Comparison of ENCODE assay signal across 9 cellular contexts in genomic region chr7:142516038-142516501, GRCh38.
A peak's percentile ranks its signal among the peaks of the same experiment; 100 is the strongest.
DNase-seq lines count a peak whose midpoint lies in the region; ATAC-seq and TF ChIP-seq lines count a peak whose summit lies in the region.
"Had no signal": no experiment of that assay in that cellular context is flagged by ENCODE, and none has a peak within 500 bp of the region (broad histone marks: within the 10 kb centered on the region; RNA-seq: fewer than 3 reads in every experiment).

No MANE protein-coding gene starts in this region.

- no peaks in the 10 kb centered on the region for H3K79me2 ChIP-seq in hepatocyte

- TF ChIP-seq CTCF in adrenal gland (IDR thresholded peaks at IDR 0.05) (peak in 5 of 6 experiments; percentile 34 to 61 (median 47)), hepatocyte (IDR thresholded peaks at IDR 0.05; ENCODE audit: poor library complexity) (peak; percentile 86), spleen (IDR thresholded peaks at IDR 0.05 in 8 of 11, conservative IDR thresholded peaks at IDR 0.05 in 3 of 11) (peak; percentile 14 to 75 (median 55))

- peak; percentile 37 for DNase-seq in NCI-H1436 (lab: John Stamatoyannopoulos, UW)
- no peak for DNase-seq in NCI-H1436 treated with DMSO at 0.1 percent for 48 hours (lab: John Stamatoyannopoulos, UW)
- peak; percentile 72 for DNase-seq in NCI-H460 (ENCODE audit: extremely low read depth, low read depth)
- peak in 1 of 7 donors; percentile 7 for DNase-seq in adrenal gland
- peak; percentile 77 for DNase-seq in hepatocyte (ENCODE audit: low spot score)
- DNase-seq in spleen = no peak

- WGBS in adrenal gland, 4 donors = 23 to 32% (median 27%) methylated on average over 3 of the region's 3 CpGs
- 33% methylated on average over 3 of the region's 3 CpGs for WGBS in hepatocyte (ENCODE audit: low lambda C conversion rate, missing lambda C conversion rate)
- 12 to 21% (median 19%) methylated on average over 3 of the region's 3 CpGs for WGBS in spleen, 5 donors

- H3K27me3 ChIP-seq in adrenal gland (no peaks in the 10 kb centered on the region), hepatocyte (no peaks in the 10 kb centered on the region), spleen (replicated peaks in 1 of 7) (no peaks in the 10 kb centered on the region)
- H3K27me3 ChIP-seq: BLaER1 had no signal

- intact Hi-C loops in adrenal gland (cut with DNase I) (no loop called here), spleen (cut with DNase I; ENCODE audit: low total_unique reads) (no loop called here)

- H3K4me1 ChIP-seq in adrenal gland (replicated peaks in 1 of 2) (no peaks in the 10 kb centered on the region), hepatocyte (ENCODE audit: insufficient read depth) (no peaks in the 10 kb centered on the region), spleen (peaks cover 0 to 8% (median 3%) of the 10 kb centered on the region in 6 donors)

- no peaks in the 10 kb centered on the region for H3K36me3 ChIP-seq in adrenal gland (replicated peaks in 1 of 2)
- no peaks in the 10 kb centered on the region for H3K36me3 ChIP-seq in hepatocyte (replicated peaks; ENCODE audit: insufficient read depth, low read depth)
- no peaks in the 10 kb centered on the region for H3K36me3 ChIP-seq in spleen
- H3K36me3 ChIP-seq: BLaER1 had no signal

- no peak overlapping the region for H3K4me3 ChIP-seq in adrenal gland
- H3K4me3 ChIP-seq in hepatocyte = no peak overlapping the region
- H3K4me3 ChIP-seq in spleen = no peak overlapping the region
- H3K4me3 ChIP-seq: BLaER1 had no signal

- no peaks in the 10 kb centered on the region for H3K9me2 ChIP-seq in hepatocyte (replicated peaks; ENCODE audit: insufficient read depth)

- H3K27ac ChIP-seq in adrenal gland (no peak overlapping the region), hepatocyte (no peak overlapping the region), spleen (no peak overlapping the region)
- H3K27ac ChIP-seq: BLaER1 had no signal

- ATAC-seq in GM19372 (IDR thresholded peaks at IDR 0.05; ENCODE audit: low read depth, unreplicated experiment) (peak; percentile 93), HG03196 (IDR thresholded peaks at IDR 0.05; ENCODE audit: unreplicated experiment) (peak; percentile 91)

- no peak overlapping the region for H2AFZ ChIP-seq in hepatocyte

- TF ChIP-seq POLR2A in adrenal gland (IDR thresholded peaks at IDR 0.05) = no peak
- TF ChIP-seq POLR2A in spleen (IDR thresholded peaks at IDR 0.05) = no peak

- no peak overlapping the region for H3K4me2 ChIP-seq in hepatocyte
- H3K4me2 ChIP-seq: BLaER1 had no signal

- H4K20me1 ChIP-seq in hepatocyte (ENCODE audit: insufficient read depth, poor library complexity, severe bottlenecking) = no peaks in the 10 kb centered on the region
- H4K20me1 ChIP-seq: BLaER1 had no signal

- H3K9me3 ChIP-seq in adrenal gland (replicated peaks in 1 of 3) (no peaks in the 10 kb centered on the region), hepatocyte (ENCODE audit: low read depth) (no peaks in the 10 kb centered on the region), spleen (no peaks in the 10 kb centered on the region)
- H3K9me3 ChIP-seq: BLaER1 had no signal

Comparison
In these comparisons a context has a peak if more than half of its experiments do, and no peak if none do; other contexts are left out.
1. DNase-seq: peak in NCI-H1436 (single experiment), NCI-H460 (single experiment) and hepatocyte (single experiment); none in NCI-H1436 treated with DMSO at 0.1 percent for 48 hours (single experiment) and spleen (single experiment).
2. Peak in every context shown above with its lines, with median percentiles within 50 percentile points of each other: CTCF ChIP-seq.